Comparison of ENCODE assay signal across 15 cellular contexts in genomic region chr1:19416919-19417441, GRCh38.
DNase-seq lines count a peak whose midpoint lies in the region; ATAC-seq and TF ChIP-seq lines count a peak whose summit lies in the region.
"Had no signal": no experiment of that assay in that cellular context is flagged by ENCODE, and none has a peak within 500 bp of the region (broad histone marks: within the 10 kb centered on the region; RNA-seq: fewer than 3 reads in every experiment).

No MANE protein-coding gene starts in this region.

- TF ChIP-seq RAD21 in SK-N-SH (IDR thresholded peaks at IDR 0.05; ENCODE audit: low read length) = no peak

- in situ Hi-C loops in transverse colon (cut with MboI; ENCODE audit: low pct_ligation_motif_present in 1 of 4, low pct_unique_long_range_greater_than_20kb in 1 of 4, low sequenced_read_pairs in 3 of 4) = no loop called here
- in situ Hi-C loops in mammary epithelial cell (cut with MboI; ENCODE audit: low sequenced_read_pairs in 2 of 2) = no loop called here

- H3F3A ChIP-seq in SK-N-SH (replicated peaks; ENCODE audit: insufficient read depth) = no peaks in the 10 kb centered on the region

- TF ChIP-seq CTCF in heart left ventricle (IDR thresholded peaks at IDR 0.05) (no peak), ascending aorta (IDR thresholded peaks at IDR 0.05) (no peak), left lung (IDR thresholded peaks at IDR 0.05) (no peak), transverse colon (IDR thresholded peaks at IDR 0.05) (no peak), mammary epithelial cell (conservative IDR thresholded peaks at IDR 0.05 in 1 of 2, IDR thresholded peaks at IDR 0.05 in 1 of 2; ENCODE audit: extremely low read depth in 1 of 2, insufficient read depth in 1 of 2, low read depth in 1 of 2, low read length in 2 of 2) (no peak), SK-N-SH (IDR thresholded peaks at IDR 0.05) (no peak)

- intact Hi-C loops in heart left ventricle (cut with DNase I) (no loop called here), left cardiac atrium (cut with DNase I) (no loop called here), ascending aorta (cut with DNase I) (no loop called here), left lung (cut with DNase I) (no loop called here), transverse colon (cut with DNase I; ENCODE audit: low total_unique reads) (no loop called here), mammary epithelial cell (cut with micrococcal nuclease) (no loop called here)

- no TSS peak for BruUV-seq in mammary epithelial cell (replicated peaks; lab: Mats Ljungman, UMichigan)

- ATAC-seq in heart left ventricle = peak in 1 of 4 donors; percentile 18
- no peak for ATAC-seq in left cardiac atrium
- ATAC-seq in left lung = peak; percentile 21

- no peak overlapping the region for H3K4me3 ChIP-seq in heart left ventricle
- H3K4me3 ChIP-seq in ascending aorta = no peak overlapping the region
- no peak overlapping the region for H3K4me3 ChIP-seq in left lung
- no peak overlapping the region for H3K4me3 ChIP-seq in transverse colon
- no peak overlapping the region for H3K4me3 ChIP-seq in mammary epithelial cell (replicated peaks in 1 of 3; ENCODE audit: insufficient read depth in 1 of 3, low read depth in 2 of 3, low read length in 3 of 3)
- no peak overlapping the region for H3K4me3 ChIP-seq in SK-N-SH (ENCODE audit: low read depth in 2 of 2, low read length in 1 of 2)
- H3K4me3 ChIP-seq: testis had no signal

- dilution Hi-C loops in mammary epithelial cell (cut with HindIII; ENCODE audit: low sequenced_read_pairs) = no loop called here

- H3K4me1 ChIP-seq in heart left ventricle (peaks cover 7 to 95% (median 68%) of the 10 kb centered on the region in 12 donors), ascending aorta (peaks cover 23 to 80% of the 10 kb centered on the region in 2 donors), left lung (peaks cover 30 to 31% of the 10 kb centered on the region in 2 donors), transverse colon (peaks cover 30 to 88% (median 71%) of the 10 kb centered on the region in 4 donors), mammary epithelial cell (ENCODE audit: insufficient read depth, low read length) (no peaks in the 10 kb centered on the region), SK-N-SH (ENCODE audit: control insufficient read depth in 1 of 2, insufficient read depth in 2 of 2, low read depth in 1 of 2, low read length in 1 of 2) (peaks cover 4 to 36% of the 10 kb centered on the region in 2 experiments; a peak in 2 of 4 replicates)

- POLR2A ChIA-PET in SK-N-SH (lab: Yijun Ruan, JAX) = no interaction called here

- H4K20me1 ChIP-seq in mammary epithelial cell (ENCODE audit: insufficient read depth, low read length) (peaks cover 3% of the 10 kb centered on the region), SK-N-SH (ENCODE audit: insufficient read depth) (peaks cover 97% of the 10 kb centered on the region)

- H3K79me2 ChIP-seq in mammary epithelial cell (ENCODE audit: insufficient read depth, low read length) = peaks cover 97% of the 10 kb centered on the region
- H3K79me2 ChIP-seq in SK-N-SH (ENCODE audit: insufficient read depth) = peaks cover 99% of the 10 kb centered on the region

- H2AFZ ChIP-seq in mammary epithelial cell (ENCODE audit: low read depth, low read length) = no peak overlapping the region
- H2AFZ ChIP-seq in SK-N-SH (ENCODE audit: low read depth) = no peak overlapping the region

- 51 to 73% (median 65%) methylated on average over 5 of the region's 5 CpGs for WGBS in heart left ventricle, 4 donors
- WGBS in transverse colon (ENCODE audit: low coverage in 1 of 2), 2 donors = 69 to 72% methylated on average over 3 to 5 of the region's 5 CpGs
- WGBS in mammary epithelial cell (ENCODE audit: low coverage, missing lambda C conversion rate) = 86% methylated on average over 5 of the region's 5 CpGs
- WGBS in SK-N-SH (ENCODE audit: low lambda C conversion rate) = 94% methylated on average over 5 of the region's 5 CpGs

- H3K9me3 ChIP-seq in heart left ventricle (no peaks in the 10 kb centered on the region), ascending aorta (no peaks in the 10 kb centered on the region), left lung (no peaks in the 10 kb centered on the region), transverse colon (no peaks in the 10 kb centered on the region), mammary epithelial cell (replicated peaks; ENCODE audit: insufficient read depth, low read length) (no peaks in the 10 kb centered on the region), SK-N-SH (no peaks in the 10 kb centered on the region)
- H3K9me3 ChIP-seq: testis had no signal

- CTCF ChIA-PET in mammary epithelial cell (lab: Charles Lee; ENCODE audit: low non-redundant PET) (interaction anchor here (0.6 kb wide), 1 partner anchor 56 kb away, joined by 3 read pairs; no protein-coding TSS in a partner anchor), SK-N-SH (lab: Yijun Ruan, JAX) (interaction anchor here (0.7 to 2.3 kb wide), 5 partner anchors 9 to 243 kb away, joined by 3 to 7 read pairs (median 5); no protein-coding TSS in a partner anchor)

- H3K4me2 ChIP-seq in mammary epithelial cell (ENCODE audit: insufficient read depth, low read depth, low read length) (no peak overlapping the region), SK-N-SH (no peak overlapping the region)

- peaks cover 0 to 67% (median 17%) of the 10 kb centered on the region in 9 donors for H3K36me3 ChIP-seq in heart left ventricle
- peaks cover 12 to 16% of the 10 kb centered on the region in 2 donors for H3K36me3 ChIP-seq in ascending aorta
- peaks cover 0 to 45% of the 10 kb centered on the region in 2 donors for H3K36me3 ChIP-seq in left lung
- peaks cover 0 to 6% (median 3%) of the 10 kb centered on the region in 4 donors for H3K36me3 ChIP-seq in transverse colon
- H3K36me3 ChIP-seq in mammary epithelial cell (ENCODE audit: insufficient read depth, low read length) = peaks cover 12% of the 10 kb centered on the region
- peaks cover 24 to 32% of the 10 kb centered on the region in 2 experiments for H3K36me3 ChIP-seq in SK-N-SH (replicated peaks in 1 of 2; ENCODE audit: control insufficient read depth in 1 of 2, insufficient read depth in 2 of 2, low read length in 1 of 2)

- H3K27me3 ChIP-seq in heart left ventricle (no peaks in the 10 kb centered on the region), ascending aorta (no peaks in the 10 kb centered on the region), left lung (no peaks in the 10 kb centered on the region), transverse colon (no peaks in the 10 kb centered on the region), mammary epithelial cell (ENCODE audit: insufficient read depth, low read length) (no peaks in the 10 kb centered on the region), SK-N-SH (ENCODE audit: insufficient read depth) (no peaks in the 10 kb centered on the region)
- H3K27me3 ChIP-seq: testis had no signal

- no peaks in the 10 kb centered on the region for H3K9me2 ChIP-seq in SK-N-SH

- no peak for DNase-seq in heart left ventricle
- DNase-seq in left cardiac atrium = no peak
- no peak for DNase-seq in ascending aorta (ENCODE audit: low spot score in 2 of 2)
- DNase-seq in left lung = no peak
- no peak for DNase-seq in transverse colon
- DNase-seq in mammary epithelial cell = no peak
- DNase-seq in SK-N-SH = no peak
- DNase-seq in stimulated activated CD4-positive, alpha-beta T cell treated with anti-CD3 and anti-CD28 coated beads, Interleukin-15, amount 100 ng/mL, for 24 hours = no peak
- DNase-seq: ACHN; activated naive CD4-positive, alpha-beta T cell treated with anti-CD3 and anti-CD28 coated beads for 36 hours; COR-L47; islet precursor cell; NCI-H187 treated with DMSO at 0.1 percent for 48 hours; NCI-H524; testis had no signal

- peak overlapping the region in 7 of 12 donors; percentile 19 to 70 (median 49) for H3K27ac ChIP-seq in heart left ventricle
- H3K27ac ChIP-seq in ascending aorta = peak overlapping the region; percentile 23 to 86
- H3K27ac ChIP-seq in left lung = peak overlapping the region; percentile 18 to 65
- H3K27ac ChIP-seq in transverse colon = peak overlapping the region; percentile 77 to 93 (median 82)
- H3K27ac ChIP-seq in mammary epithelial cell (ENCODE audit: insufficient read depth, low read depth, low read length) = no peak overlapping the region
- no peak overlapping the region for H3K27ac ChIP-seq in SK-N-SH (ENCODE audit: low read depth in 2 of 2, low read length in 1 of 2)

- no peak for TF ChIP-seq EP300 in transverse colon (IDR thresholded peaks at IDR 0.05; ENCODE audit: low read depth)
- TF ChIP-seq EP300 in SK-N-SH (IDR thresholded peaks at IDR 0.05; ENCODE audit: borderline replicate concordance in 1 of 2, low read depth in 1 of 2, low read length in 1 of 2) = no peak

- TF ChIP-seq POLR2A in heart left ventricle (IDR thresholded peaks at IDR 0.05) (no peak), transverse colon (IDR thresholded peaks at IDR 0.05) (no peak)

- H3K9ac ChIP-seq in mammary epithelial cell (ENCODE audit: insufficient read depth, low read length) (no peak overlapping the region), SK-N-SH (no peak overlapping the region)

TF ChIP-seq in SK-N-SH, 30 proteins besides CTCF, POLR2A, EP300 and RAD21:
- TF ChIP-seq FOXJ3 (CRISPR knock-in tag; IDR thresholded peaks at IDR 0.05) (no peak), FOSL2 (IDR thresholded peaks at IDR 0.05; ENCODE audit: borderline replicate concordance, low read depth) (no peak), YY1 (IDR thresholded peaks at IDR 0.05; ENCODE audit: low read depth) (no peak), USF2 (IDR thresholded peaks at IDR 0.05; ENCODE audit: borderline replicate concordance, low read depth, low read length) (no peak), SIN3A (IDR thresholded peaks at IDR 0.05; ENCODE audit: borderline replicate concordance, low read depth, low read length) (no peak), RCOR1 (IDR thresholded peaks at IDR 0.05; ENCODE audit: low read length) (no peak), POLR2AphosphoS5 (IDR thresholded peaks at IDR 0.05; ENCODE audit: low read depth, low read length) (no peak), SMC3 (IDR thresholded peaks at IDR 0.05; ENCODE audit: low read depth, low read length) (no peak)

Comparison
In these comparisons a context has a peak if more than half of its experiments do, and no peak if none do; other contexts are left out.
1. H3K27ac ChIP-seq: peak in heart left ventricle (7 of 12), ascending aorta (2 of 2), left lung (2 of 2) and transverse colon (4 of 4); none in mammary epithelial cell (single experiment) and SK-N-SH (0 of 2).